Comparison of ENCODE assay signal across 10 cellular contexts in genomic region chr5:142600611-142601360, GRCh38.
DNase-seq lines count a peak whose midpoint lies in the region; ATAC-seq and TF ChIP-seq lines count a peak whose summit lies in the region.
"Had no signal": no experiment of that assay in that cellular context is flagged by ENCODE, and none has a peak within 500 bp of the region (broad histone marks: within the 10 kb centered on the region; RNA-seq: fewer than 3 reads in every experiment).

No MANE protein-coding gene starts in this region.

- 11 to 21% methylated on average over 20 of the region's 20 CpGs for WGBS in body of pancreas, 2 donors

- H3K4me1 Mint-ChIP-seq in activated CD4-positive, alpha-beta memory T cell treated with anti-CD3 and anti-CD28 coated beads, Interleukin-2, amount 10 ng/mL, durations not matched to agents 7 days and 5 days, result peaks cover 2% of the 10 kb centered on the region

- no peak for TF ChIP-seq POLR2A in body of pancreas (IDR thresholded peaks at IDR 0.05)

- CTCF ChIA-PET in HEK293T (lab: Yijun Ruan, JAX), result interaction anchor here (0.6 to 1.9 kb wide), 5 partner anchors 15 to 317 kb away, joined by 3 to 8 read pairs (median 3); no protein-coding TSS in a partner anchor
- CTCF ChIA-PET in activated CD4-positive, alpha-beta memory T cell treated with anti-CD3 and anti-CD28 coated beads, Interleukin-2, amount 10 ng/mL, durations not matched to agents 7 days and 5 days (lab: Charles Lee), result interaction anchor here (1.0 kb wide), 1 partner anchor 11 kb away, joined by 3 read pairs; no protein-coding TSS in a partner anchor

- H3K9me3 Mint-ChIP-seq in activated CD4-positive, alpha-beta memory T cell treated with anti-CD3 and anti-CD28 coated beads, Interleukin-2, amount 10 ng/mL, durations not matched to agents 7 days and 5 days, result no peaks in the 10 kb centered on the region

- peak in 1 of 7 experiments; percentile 11 for TF ChIP-seq CTCF in body of pancreas (IDR thresholded peaks at IDR 0.05)

- H3K36me3 ChIP-seq in body of pancreas (replicated peaks in 1 of 2; ENCODE audit: insufficient read depth in 1 of 2, low read depth in 2 of 2) (no peaks in the 10 kb centered on the region), subcutaneous abdominal adipose tissue (ENCODE audit: control insufficient read depth in 5 of 5, insufficient read depth in 5 of 5, low read length in 5 of 5) (peaks cover 0 to 3% (median 0%) of the 10 kb centered on the region in 5 donors)

- intact Hi-C loops in body of pancreas (cut with DNase I), result no loop called here

- POLR2A ChIA-PET in HEK293T (lab: Yijun Ruan, JAX), result no interaction called here
- POLR2A ChIA-PET in activated CD4-positive, alpha-beta memory T cell treated with anti-CD3 and anti-CD28 coated beads, Interleukin-2, amount 10 ng/mL, durations not matched to agents 7 days and 5 days (lab: Charles Lee), result no interaction called here

- H3K27me3 Mint-ChIP-seq in activated CD4-positive, alpha-beta memory T cell treated with anti-CD3 and anti-CD28 coated beads, Interleukin-2, amount 10 ng/mL, durations not matched to agents 7 days and 5 days, result peaks cover 2% of the 10 kb centered on the region

- H3K36me3 Mint-ChIP-seq in activated CD4-positive, alpha-beta memory T cell treated with anti-CD3 and anti-CD28 coated beads, Interleukin-2, amount 10 ng/mL, durations not matched to agents 7 days and 5 days (ENCODE audit: low read depth), result no peaks in the 10 kb centered on the region

- H3K4me3 ChIP-seq in body of pancreas (no peak overlapping the region), subcutaneous abdominal adipose tissue (ENCODE audit: low read depth in 1 of 5, low read length in 5 of 5) (peak overlapping the region in 3 of 5 donors; percentile 5 to 57 (median 50))

- peak; percentile 72 for ATAC-seq in body of pancreas
- ATAC-seq in GM19467 (IDR thresholded peaks at IDR 0.05; ENCODE audit: unreplicated experiment), result no peak
- ATAC-seq in GM21447 (IDR thresholded peaks at IDR 0.05; ENCODE audit: unreplicated experiment), result no peak

- no peak overlapping the region for H3K4me3 Mint-ChIP-seq in activated CD4-positive, alpha-beta memory T cell treated with anti-CD3 and anti-CD28 coated beads, Interleukin-2, amount 10 ng/mL, durations not matched to agents 7 days and 5 days

- peaks cover 12% of the 10 kb centered on the region for H3K4me1 ChIP-seq in body of pancreas
- peaks cover 0 to 10% (median 5%) of the 10 kb centered on the region in 5 donors for H3K4me1 ChIP-seq in subcutaneous abdominal adipose tissue (ENCODE audit: control insufficient read depth in 5 of 5, insufficient read depth in 5 of 5, low read length in 5 of 5)

- H3K9me3 ChIP-seq in body of pancreas (no peaks in the 10 kb centered on the region), subcutaneous abdominal adipose tissue (ENCODE audit: control insufficient read depth in 5 of 5, low read length in 5 of 5) (no peaks in the 10 kb centered on the region)

- H3K27me3 ChIP-seq in body of pancreas (no peaks in the 10 kb centered on the region), subcutaneous abdominal adipose tissue (ENCODE audit: control insufficient read depth in 5 of 5, insufficient read depth in 4 of 5, low read length in 5 of 5) (no peaks in the 10 kb centered on the region)

- DNase-seq in HEK293T (ENCODE audit: extremely low spot score) (peak; percentile 31), body of pancreas (peak; percentile 26 to 64 (median 50)), kidney tubule cell (ENCODE audit: low spot score) (peak; percentile 62)
- DNase-seq in activated naive CD4-positive, alpha-beta T cell treated with anti-CD3 and anti-CD28 coated beads, Interleukin-2, amount 50 U/mL, for 16 hours, result no peak
- DNase-seq in activated CD4-positive, alpha-beta memory T cell treated with anti-CD3 and anti-CD28 coated beads, Interleukin-2, amount 10 ng/mL, durations not matched to agents 7 days and 5 days, result no peak
- DNase-seq: activated naive CD4-positive, alpha-beta T cell; midbrain had no signal

- H3K27ac ChIP-seq in body of pancreas (no peak overlapping the region), subcutaneous abdominal adipose tissue (ENCODE audit: low read depth, low read length) (peak overlapping the region; percentile 11)

- H3K27ac Mint-ChIP-seq in activated CD4-positive, alpha-beta memory T cell treated with anti-CD3 and anti-CD28 coated beads, Interleukin-2, amount 10 ng/mL, durations not matched to agents 7 days and 5 days, result no peak overlapping the region

- peak overlapping the region in 1 of 5 donors; percentile 64 for H3K9ac ChIP-seq in subcutaneous abdominal adipose tissue (ENCODE audit: low read length in 5 of 5)

TF ChIP-seq in HEK293T, 16 proteins besides CTCF, POLR2A, EP300 and RAD21:
- no peak for TF ChIP-seq L3MBTL2 (conservative IDR thresholded peaks at IDR 0.05)
- no peak for TF ChIP-seq PKNOX1 (IDR thresholded peaks at IDR 0.05)
- no peak for TF ChIP-seq ARNT (IDR thresholded peaks at IDR 0.05)
- TF ChIP-seq SP1 (IDR thresholded peaks at IDR 0.05), result no peak
- TF ChIP-seq BHLHE40 (IDR thresholded peaks at IDR 0.05; ENCODE audit: borderline replicate concordance), result no peak
- no peak for TF ChIP-seq FOXM1 (IDR thresholded peaks at IDR 0.05; ENCODE audit: borderline replicate concordance)

Comparison
In these comparisons a context has a peak if more than half of its experiments do, and no peak if none do; other contexts are left out.
1. DNase-seq: peak in HEK293T (single experiment), body of pancreas (4 of 4) and kidney tubule cell (single experiment); none in activated naive CD4-positive, alpha-beta T cell treated with anti-CD3 and anti-CD28 coated beads, Interleukin-2, amount 50 U/mL, for 16 hours (single experiment) and activated CD4-positive, alpha-beta memory T cell treated with anti-CD3 and anti-CD28 coated beads, Interleukin-2, amount 10 ng/mL, durations not matched to agents 7 days and 5 days (single experiment).
2. H3K4me3 ChIP-seq: peak in subcutaneous abdominal adipose tissue (3 of 5); none in body of pancreas (0 of 2).